In genomic region chr12:77384941-77385340, GRCh38 we compare ENCODE assay signal across 16 cellular contexts.
"Had no signal": no experiment of that assay in that cellular context is flagged by ENCODE, and none has a peak within 500 bp of the region (broad histone marks: within the 10 kb centered on the region; RNA-seq: fewer than 3 reads in every experiment).

No MANE protein-coding gene starts in this region.

- H3K27ac ChIP-seq: left ventricle myocardium inferior, neural progenitor cell, tibial nerve, WERI-Rb-1 had no signal

- H3K36me3 ChIP-seq: left ventricle myocardium inferior, neural progenitor cell, spleen, tibial nerve, WERI-Rb-1 had no signal

- H3K9me3 ChIP-seq: left ventricle myocardium inferior, spleen, tibial nerve had no signal

- DNase-seq: activated CD4-positive, alpha-beta T cell treated with anti-CD3 and anti-CD28 coated beads, Interleukin-2, amount 50 U/mL, for 1 hour; activated CD4-positive, CD25-positive, alpha-beta regulatory T cell treated with anti-CD3 and anti-CD28 coated beads, Interleukin-2, amount 50 U/mL, for 72 hours; activated CD8-positive, alpha-beta T cell treated with anti-CD3 and anti-CD28 coated beads, Interleukin-2, amount 10 ng/mL, durations not matched to agents 7 days and 5 days; activated gamma-delta T cell; activated naive CD4-positive, alpha-beta T cell treated with anti-CD3 and anti-CD28 coated beads, Interleukin-2, amount 50 U/mL, for 16 hours; activated naive CD8-positive, alpha-beta T cell treated with anti-CD3 and anti-CD28 coated beads, Interleukin-2, amount 50 U/mL, for 24 hours; effector CD4-positive, alpha-beta T cell; foreskin melanocyte; left ventricle myocardium inferior; naive thymus-derived CD8-positive, alpha-beta T cell; spleen; stimulated activated CD4-positive, alpha-beta T cell treated with anti-CD3 and anti-CD28 coated beads, Interleukin-4, amount 100 ng/mL, for 24 hours; substantia nigra; WERI-Rb-1 had no signal

- ATAC-seq: activated CD8-positive, alpha-beta T cell treated with anti-CD3 and anti-CD28 coated beads, Interleukin-2, amount 10 ng/mL, durations not matched to agents 7 days and 5 days; activated naive CD8-positive, alpha-beta T cell treated with anti-CD3 and anti-CD28 coated beads, Interleukin-2, amount 50 U/mL, for 24 hours; naive thymus-derived CD8-positive, alpha-beta T cell had no signal

- H3K4me3 ChIP-seq: left ventricle myocardium inferior, neural progenitor cell, spleen, tibial nerve had no signal

- H3K4me1 ChIP-seq: left ventricle myocardium inferior had no signal

- H3K27me3 ChIP-seq: neural progenitor cell, spleen, tibial nerve had no signal
